In genomic region chr10:7373039-7373438, GRCh38 we compare ENCODE assay signal across 1 cellular context.
TF ChIP-seq lines count a peak whose summit lies in the region.

No MANE protein-coding gene starts in this region.

TF ChIP-seq in IMR-90, 13 proteins besides CTCF, POLR2A, EP300 and RAD21:
- no peak for TF ChIP-seq MXI1 (IDR thresholded peaks at IDR 0.05; ENCODE audit: borderline replicate concordance, low read depth, low read length)
- TF ChIP-seq MAFK (IDR thresholded peaks at IDR 0.05; ENCODE audit: low read depth, low read length) = 0 out of 2 replicates have a peak, but pooled peaks have one; percentile 22
TF ChIP-seq in IMR-90: peak in this region for 1.
